Comparison of ENCODE assay signal across 11 cellular contexts in the genomic region with DNA sequence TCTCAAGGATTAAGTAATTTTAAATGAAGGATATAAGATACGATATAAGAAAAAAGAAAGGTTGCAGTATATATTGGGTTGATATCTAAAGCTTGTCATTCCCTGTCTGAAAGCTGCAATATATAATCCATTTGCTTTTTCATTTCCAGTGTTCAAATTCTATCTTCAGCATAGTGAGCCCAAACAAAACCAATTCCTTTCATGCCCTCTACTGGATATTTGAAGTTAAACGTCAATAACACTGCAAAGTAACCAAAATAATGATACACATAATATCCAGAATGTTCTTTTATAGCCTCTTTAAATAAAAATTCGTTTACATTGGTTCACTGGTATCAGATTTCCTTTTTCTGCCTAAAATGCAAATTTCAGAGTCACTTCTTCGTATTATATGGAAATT.
A peak's percentile ranks its signal among the peaks of the same experiment; 100 is the strongest.
DNase-seq lines count a peak whose midpoint lies in the region; ATAC-seq and TF ChIP-seq lines count a peak whose summit lies in the region.
"Had no signal": no experiment of that assay in that cellular context is flagged by ENCODE, and none has a peak within 500 bp of the region (broad histone marks: within the 10 kb centered on the region; RNA-seq: fewer than 3 reads in every experiment).

No MANE protein-coding gene starts in this region.

- peaks cover 7% of the 10 kb centered on the region for H3K4me1 Mint-ChIP-seq in stimulated activated memory B cell treated with anti-CD40 and anti-IgM and Interleukin-4, amounts not matched to agents 10 μg/mL and 1 μg/mL and 100 μg/mL, for 72 hours
- H3K4me1 Mint-ChIP-seq in T-cell = no peaks in the 10 kb centered on the region
- H3K4me1 Mint-ChIP-seq: activated naive CD8-positive, alpha-beta T cell treated with anti-CD3 and anti-CD28 coated beads, Interleukin-2, amount 10 ng/mL, durations not matched to agents 7 days and 5 days had no signal

- no peaks in the 10 kb centered on the region for H3K79me2 ChIP-seq in OCI-LY1 (ENCODE audit: insufficient read depth, low read length)

- H3K27me3 Mint-ChIP-seq in stimulated activated memory B cell treated with anti-CD40 and anti-IgM and Interleukin-4, amounts not matched to agents 10 μg/mL and 1 μg/mL and 100 μg/mL, for 72 hours = no peaks in the 10 kb centered on the region
- H3K27me3 Mint-ChIP-seq in T-cell = peaks cover 11 to 24% of the 10 kb centered on the region in 2 donors

- H3K27ac Mint-ChIP-seq in stimulated activated memory B cell treated with anti-CD40 and anti-IgM and Interleukin-4, amounts not matched to agents 10 μg/mL and 1 μg/mL and 100 μg/mL, for 72 hours = no peak overlapping the region
- H3K27ac Mint-ChIP-seq in T-cell = no peak overlapping the region
- H3K27ac Mint-ChIP-seq: activated naive CD8-positive, alpha-beta T cell treated with anti-CD3 and anti-CD28 coated beads, Interleukin-2, amount 10 ng/mL, durations not matched to agents 7 days and 5 days had no signal

- CTCF ChIA-PET in T-cell (lab: Charles Lee) = interaction anchor here (0.5 to 5.2 kb wide), 8 partner anchors 9 to 622 kb away, joined by 3 to 27 read pairs (median 5); no protein-coding TSS in a partner anchor

- intact Hi-C loops in left ventricle myocardium inferior (cut with micrococcal nuclease) (no loop called here), left ventricle myocardium superior (cut with micrococcal nuclease) (no loop called here), gastrocnemius medialis (cut with DNase I; ENCODE audit: low total_unique reads) (loop anchor here (5.0 to 10.0 kb wide), 2 partner anchors 97 to 451 kb away; a partner anchor contains a TSS)

- DNase-seq in left ventricle myocardium inferior (no peak), left ventricle myocardium superior (no peak), fibroblast of the conjunctiva (ENCODE audit: low read depth) (peak; percentile 9), T-helper 2 cell (no peak), gastrocnemius medialis (no peak), T-cell (no peak)
- DNase-seq: activated naive CD8-positive, alpha-beta T cell treated with anti-CD3 and anti-CD28 coated beads, Interleukin-2, amount 10 ng/mL, durations not matched to agents 7 days and 5 days; retina had no signal

- no peaks in the 10 kb centered on the region for H3K36me3 Mint-ChIP-seq in stimulated activated memory B cell treated with anti-CD40 and anti-IgM and Interleukin-4, amounts not matched to agents 10 μg/mL and 1 μg/mL and 100 μg/mL, for 72 hours
- no peaks in the 10 kb centered on the region for H3K36me3 Mint-ChIP-seq in T-cell
- H3K36me3 Mint-ChIP-seq: activated naive CD8-positive, alpha-beta T cell treated with anti-CD3 and anti-CD28 coated beads, Interleukin-2, amount 10 ng/mL, durations not matched to agents 7 days and 5 days had no signal

- no peak for ATAC-seq in left ventricle myocardium superior
- ATAC-seq in gastrocnemius medialis = no peak
- no peak for ATAC-seq in stimulated activated memory B cell treated with anti-CD40 and anti-IgM and Interleukin-4, amounts not matched to agents 10 μg/mL and 1 μg/mL and 100 μg/mL, for 72 hours
- ATAC-seq in T-cell (replicated peaks in 1 of 4) = no peak

- TF ChIP-seq CTCF in left ventricle myocardium inferior (IDR thresholded peaks at IDR 0.05; ENCODE audit: borderline replicate concordance) (peak; percentile 29), OCI-LY1 (IDR thresholded peaks at IDR 0.05; ENCODE audit: low read length) (peak; percentile 64), gastrocnemius medialis (IDR thresholded peaks at IDR 0.05 in 4 of 5, conservative IDR thresholded peaks at IDR 0.05 in 1 of 5) (peak in 1 of 5 experiments; percentile 19)

- H3K9me3 Mint-ChIP-seq in stimulated activated memory B cell treated with anti-CD40 and anti-IgM and Interleukin-4, amounts not matched to agents 10 μg/mL and 1 μg/mL and 100 μg/mL, for 72 hours = no peaks in the 10 kb centered on the region
- no peaks in the 10 kb centered on the region for H3K9me3 Mint-ChIP-seq in T-cell
- H3K9me3 Mint-ChIP-seq: activated naive CD8-positive, alpha-beta T cell treated with anti-CD3 and anti-CD28 coated beads, Interleukin-2, amount 10 ng/mL, durations not matched to agents 7 days and 5 days had no signal

- no peak overlapping the region for H3K27ac ChIP-seq in left ventricle myocardium inferior (replicated peaks)
- H3K27ac ChIP-seq in OCI-LY1 (ENCODE audit: low read depth, low read length, poor library complexity, severe bottlenecking) = no peak overlapping the region
- no peak overlapping the region for H3K27ac ChIP-seq in gastrocnemius medialis
- H3K27ac ChIP-seq: KMS-11 had no signal

- no peaks in the 10 kb centered on the region for H3K27me3 ChIP-seq in left ventricle myocardium inferior (ENCODE audit: low read depth)
- H3K27me3 ChIP-seq in OCI-LY1 (ENCODE audit: insufficient read depth, low read length) = no peaks in the 10 kb centered on the region
- H3K27me3 ChIP-seq in gastrocnemius medialis = no peaks in the 10 kb centered on the region

- H3K4me3 ChIP-seq in left ventricle myocardium inferior (no peak overlapping the region), OCI-LY1 (ENCODE audit: low read depth, low read length, poor library complexity, severe bottlenecking) (no peak overlapping the region), gastrocnemius medialis (no peak overlapping the region)

- H3K9me2 ChIP-seq in OCI-LY1 (ENCODE audit: low read depth, low read length) = no peaks in the 10 kb centered on the region

- no peak for TF ChIP-seq POLR2A in gastrocnemius medialis (IDR thresholded peaks at IDR 0.05)

- in situ Hi-C loops in gastrocnemius medialis (cut with MboI; ENCODE audit: low sequenced_read_pairs in 4 of 4) = loop anchor here in 2 of 4 donors (10.0 kb wide), 2 partner anchors 99 to 451 kb away; a partner anchor contains a TSS

- no peaks in the 10 kb centered on the region for H3F3A ChIP-seq in OCI-LY1 (ENCODE audit: insufficient read depth, low read length)

- H3K9me3 ChIP-seq in left ventricle myocardium inferior (replicated peaks) (no peaks in the 10 kb centered on the region), OCI-LY1 (ENCODE audit: low read length) (no peaks in the 10 kb centered on the region), gastrocnemius medialis (no peaks in the 10 kb centered on the region)

- POLR2A ChIA-PET in T-cell (lab: Charles Lee) = interaction anchor here in 1 of 2 donors (1.2 kb wide), 1 partner anchor 66 kb away, joined by 4 read pairs; no protein-coding TSS in a partner anchor

- H2AFZ ChIP-seq in OCI-LY1 (ENCODE audit: low read length) = no peak overlapping the region

- H4K20me1 ChIP-seq in OCI-LY1 (ENCODE audit: insufficient read depth, low read length) = no peaks in the 10 kb centered on the region

- H3K4me2 ChIP-seq in OCI-LY1 (ENCODE audit: low read length) = no peak overlapping the region
- H3K4me2 ChIP-seq: KMS-11 had no signal

- H3K9ac ChIP-seq in OCI-LY1 (ENCODE audit: low read length) = no peak overlapping the region
- H3K9ac ChIP-seq: KMS-11 had no signal

- H3K4me1 ChIP-seq in left ventricle myocardium inferior = peaks cover 5% of the 10 kb centered on the region
- peaks cover 21% of the 10 kb centered on the region for H3K4me1 ChIP-seq in OCI-LY1 (ENCODE audit: insufficient read depth, low read length, severe bottlenecking)
- H3K4me1 ChIP-seq in gastrocnemius medialis = no peaks in the 10 kb centered on the region

- H3K4me3 Mint-ChIP-seq in stimulated activated memory B cell treated with anti-CD40 and anti-IgM and Interleukin-4, amounts not matched to agents 10 μg/mL and 1 μg/mL and 100 μg/mL, for 72 hours = no peak overlapping the region
- H3K4me3 Mint-ChIP-seq in T-cell = no peak overlapping the region
- H3K4me3 Mint-ChIP-seq: activated naive CD8-positive, alpha-beta T cell treated with anti-CD3 and anti-CD28 coated beads, Interleukin-2, amount 10 ng/mL, durations not matched to agents 7 days and 5 days had no signal

- no peaks in the 10 kb centered on the region for H3K36me3 ChIP-seq in left ventricle myocardium inferior
- no peaks in the 10 kb centered on the region for H3K36me3 ChIP-seq in OCI-LY1 (ENCODE audit: insufficient read depth, low read length)
- H3K36me3 ChIP-seq in gastrocnemius medialis = no peaks in the 10 kb centered on the region
